Comparison of ENCODE assay signal across 18 cellular contexts in the genomic region with DNA sequence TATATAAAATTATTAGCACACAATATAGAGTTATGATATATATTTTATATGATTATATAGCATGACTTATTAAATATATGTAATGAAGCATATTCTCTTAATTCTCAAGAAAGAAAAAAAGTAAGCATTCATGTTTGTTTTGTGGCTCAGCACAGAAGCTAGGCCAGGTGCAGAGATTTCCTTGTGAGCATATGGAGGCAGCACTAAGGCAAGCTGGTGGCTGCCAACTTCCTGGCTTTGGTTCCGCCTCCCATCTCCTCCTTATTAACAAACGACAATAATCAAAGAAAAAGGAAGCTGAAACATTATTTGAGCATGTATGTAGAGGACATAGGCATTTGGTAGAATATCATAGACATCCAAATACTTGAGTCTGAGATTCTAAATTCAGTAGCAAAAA.
DNase-seq lines count a peak whose midpoint lies in the region; ATAC-seq and TF ChIP-seq lines count a peak whose summit lies in the region.
"Had no signal": no experiment of that assay in that cellular context is flagged by ENCODE, and none has a peak within 500 bp of the region (broad histone marks: within the 10 kb centered on the region; RNA-seq: fewer than 3 reads in every experiment).

No MANE protein-coding gene starts in this region.

- H3K4me3 ChIP-seq in Jurkat, Clone E6-1 (ENCODE audit: low read length) = no peak overlapping the region
- H3K4me3 ChIP-seq in psoas muscle = no peak overlapping the region
- H3K4me3 ChIP-seq in coronary artery = no peak overlapping the region
- H3K4me3 ChIP-seq: Peyer's patch had no signal

- H3K27me3 Mint-ChIP-seq in brain = peaks cover 4% of the 10 kb centered on the region
- H3K27me3 Mint-ChIP-seq in nephron (ENCODE audit: low read depth) = no peaks in the 10 kb centered on the region

- DNase-seq in DMS79 treated with DMSO at 0.1 percent for 48 hours (lab: John Stamatoyannopoulos, UW) (peak; percentile 30), DMS79 (lab: John Stamatoyannopoulos, UW) (no peak), omental fat pad (ENCODE audit: low spot score) (no peak), psoas muscle (no peak), coronary artery (ENCODE audit: low spot score) (no peak)
- peak; percentile 68 for DNase-seq in Jurkat, Clone E6-1 (ENCODE audit: low read depth, low spot score)
- DNase-seq: COR-L47, DND-41, GF-D8, NCI-H1417, NCI-H2029 treated with DMSO at 0.1 percent for 48 hours, NCI-H345, NCI-H748 treated with DMSO at 0.1 percent for 48 hours, Peyer's patch, Right ventricle myocardium superior had no signal

- H3K4me1 Mint-ChIP-seq in brain = peaks cover 76% of the 10 kb centered on the region
- peaks cover 62% of the 10 kb centered on the region for H3K4me1 Mint-ChIP-seq in nephron

- ATAC-seq in omental fat pad (ENCODE audit: low FRiP score) (no peak), psoas muscle (no peak)

- peaks cover 24% of the 10 kb centered on the region for H3K4me1 ChIP-seq in psoas muscle
- H3K4me1 ChIP-seq: Peyer's patch had no signal

- TF ChIP-seq CTCF in brain (conservative IDR thresholded peaks at IDR 0.05) (no peak), nephron (IDR thresholded peaks at IDR 0.05; ENCODE audit: unreplicated experiment in 3 of 3) (no peak), omental fat pad (IDR thresholded peaks at IDR 0.05) (no peak), psoas muscle (IDR thresholded peaks at IDR 0.05) (no peak), coronary artery (IDR thresholded peaks at IDR 0.05) (no peak)

- intact Hi-C loops in psoas muscle (cut with DNase I) = no loop called here

- WGBS in psoas muscle, 3 donors = 57 to 64% (median 62%) methylated on average over 2 of the region's 2 CpGs

- no peaks in the 10 kb centered on the region for H3K36me3 ChIP-seq in psoas muscle (ENCODE audit: insufficient read depth in 1 of 2, low read depth in 1 of 2)
- H3K36me3 ChIP-seq: Peyer's patch had no signal

- H3K27ac ChIP-seq in psoas muscle (no peak overlapping the region), coronary artery (no peak overlapping the region)
- H3K27ac ChIP-seq: 22Rv1, Peyer's patch had no signal

- H3K9me3 ChIP-seq in psoas muscle = no peaks in the 10 kb centered on the region
- H3K9me3 ChIP-seq: Peyer's patch had no signal

- H3K4me3 Mint-ChIP-seq in brain = peak overlapping the region in 1 of 5 experiments; percentile 3
- H3K4me3 Mint-ChIP-seq in nephron = no peak overlapping the region

- no peaks in the 10 kb centered on the region for H3K27me3 ChIP-seq in psoas muscle (ENCODE audit: insufficient read depth in 3 of 3, low read length in 2 of 3)
- H3K27me3 ChIP-seq: Peyer's patch had no signal

- H3K36me3 Mint-ChIP-seq in brain = peaks cover 2% of the 10 kb centered on the region
- no peaks in the 10 kb centered on the region for H3K36me3 Mint-ChIP-seq in nephron (ENCODE audit: low read depth)

- H3K9me3 Mint-ChIP-seq in brain (no peaks in the 10 kb centered on the region), nephron (no peaks in the 10 kb centered on the region)

- H3K27ac Mint-ChIP-seq in brain (peak overlapping the region in 3 of 5 experiments; percentile 19 to 34 (median 19)), nephron (peak overlapping the region in 2 of 3 experiments; percentile 12 to 27)

Comparison
In these comparisons a context has a peak if more than half of its experiments do, and no peak if none do; other contexts are left out.
1. DNase-seq: peak in DMS79 treated with DMSO at 0.1 percent for 48 hours (single experiment) and Jurkat, Clone E6-1 (single experiment); none in DMS79 (single experiment), omental fat pad (single experiment), psoas muscle (0 of 2) and coronary artery (single experiment).